11 cellular contexts compared by ENCODE assay signal in the genomic region with DNA sequence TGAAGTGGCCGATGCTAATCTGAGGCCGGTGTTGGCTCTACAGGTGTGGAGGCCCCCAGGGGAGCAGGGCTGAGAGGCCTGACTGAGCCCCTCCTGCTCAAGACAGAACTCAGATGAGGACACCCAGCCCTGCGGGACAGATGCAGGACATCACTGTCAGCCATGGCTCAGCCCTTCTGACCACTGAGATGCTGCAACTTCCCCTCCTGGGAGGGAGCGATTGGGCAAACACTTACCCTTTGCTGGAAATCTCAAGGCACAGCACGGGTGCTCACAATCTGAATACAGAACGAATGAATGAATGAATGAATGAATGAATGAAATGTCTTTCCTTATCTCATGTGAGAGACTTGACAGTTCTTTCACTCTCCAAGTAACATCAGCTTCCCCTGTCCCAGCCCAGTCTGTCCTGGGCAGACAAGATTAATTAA. TPM values are rescaled to one million over a fixed set of nuclear protein-coding genes. Genes with fewer than 3 reads are reported as not detected.
A peak's percentile ranks its signal among the peaks of the same experiment; 100 is the strongest.
DNase-seq lines count a peak whose midpoint lies in the region; ATAC-seq and TF ChIP-seq lines count a peak whose summit lies in the region.
"Had no signal": no experiment of that assay in that cellular context is flagged by ENCODE, and none has a peak within 500 bp of the region (broad histone marks: within the 10 kb centered on the region; RNA-seq: fewer than 3 reads in every experiment).

No MANE protein-coding gene starts in this region.

- peaks cover 5% of the 10 kb centered on the region for H3K4me1 ChIP-seq in upper lobe of right lung

- H3K27me3 Mint-ChIP-seq in activated CD8-positive, alpha-beta memory T cell treated with anti-CD3 and anti-CD28 coated beads, Interleukin-2, amount 10 ng/mL, durations not matched to agents 7 days and 5 days, result peaks cover 58% of the 10 kb centered on the region
- H3K27me3 Mint-ChIP-seq: activated naive CD4-positive, alpha-beta T cell treated with anti-CD3 and anti-CD28 coated beads, Interleukin-2, amount 50 U/mL, for 24 hours had no signal

- peaks cover 2% of the 10 kb centered on the region for H3K9me3 Mint-ChIP-seq in activated CD8-positive, alpha-beta memory T cell treated with anti-CD3 and anti-CD28 coated beads, Interleukin-2, amount 10 ng/mL, durations not matched to agents 7 days and 5 days (ENCODE audit: low read depth)
- H3K9me3 Mint-ChIP-seq: activated naive CD4-positive, alpha-beta T cell treated with anti-CD3 and anti-CD28 coated beads, Interleukin-2, amount 50 U/mL, for 24 hours; T-helper 2 cell treated with Interferon-gamma antibody and Interleukin-4, amounts not matched to agents 5 μg/mL and 100 μg/mL, for 36 hours had no signal

- peak; percentile 38 for DNase-seq in activated CD8-positive, alpha-beta memory T cell treated with anti-CD3 and anti-CD28 coated beads for 24 hours
- DNase-seq in activated CD8-positive, alpha-beta memory T cell treated with anti-CD3 and anti-CD28 coated beads, Interleukin-2, amount 10 ng/mL, durations not matched to agents 7 days and 5 days, result no peak
- DNase-seq in coronary artery (ENCODE audit: low spot score) (peak; percentile 79), medulla oblongata (ENCODE audit: extremely low spot score) (peak; percentile 51), upper lobe of right lung (peak; percentile 77), DMS79 (lab: John Stamatoyannopoulos, UW) (no peak), hepatic stellate cell (ENCODE audit: low spot score) (no peak)
- DNase-seq: NCI-H510A treated with DMSO at 0.1 percent for 48 hours had no signal

- TF ChIP-seq CTCF in coronary artery (IDR thresholded peaks at IDR 0.05), result no peak
- no peak for TF ChIP-seq CTCF in upper lobe of right lung (IDR thresholded peaks at IDR 0.05)

- peaks cover 1% of the 10 kb centered on the region for H3K36me3 Mint-ChIP-seq in activated CD8-positive, alpha-beta memory T cell treated with anti-CD3 and anti-CD28 coated beads, Interleukin-2, amount 10 ng/mL, durations not matched to agents 7 days and 5 days
- H3K36me3 Mint-ChIP-seq: activated naive CD4-positive, alpha-beta T cell treated with anti-CD3 and anti-CD28 coated beads, Interleukin-2, amount 50 U/mL, for 24 hours had no signal

- H3K36me3 ChIP-seq in upper lobe of right lung, result no peaks in the 10 kb centered on the region

- CTCF ChIA-PET in activated CD8-positive, alpha-beta memory T cell treated with anti-CD3 and anti-CD28 coated beads, Interleukin-2, amount 10 ng/mL, durations not matched to agents 7 days and 5 days (lab: Charles Lee), result interaction anchor here (1.3 kb wide), 1 partner anchor 519 kb away, joined by 4 read pairs; no protein-coding TSS in a partner anchor

- intact Hi-C loops in upper lobe of right lung (cut with DNase I), result no loop called here

- H3K9me3 ChIP-seq in upper lobe of right lung, result no peaks in the 10 kb centered on the region

- H3K27me3 ChIP-seq in upper lobe of right lung, result no peaks in the 10 kb centered on the region

- H3K27ac ChIP-seq in coronary artery (peak overlapping the region in 1 of 2 donors; percentile 71), upper lobe of right lung (peak overlapping the region; percentile 65)

- H3K4me1 Mint-ChIP-seq in activated CD8-positive, alpha-beta memory T cell treated with anti-CD3 and anti-CD28 coated beads, Interleukin-2, amount 10 ng/mL, durations not matched to agents 7 days and 5 days, result peaks cover 4% of the 10 kb centered on the region

- ATAC-seq in activated CD8-positive, alpha-beta memory T cell treated with anti-CD3 and anti-CD28 coated beads, Interleukin-2, amount 10 ng/mL, durations not matched to agents 7 days and 5 days, result no peak
- ATAC-seq in upper lobe of right lung (peak; percentile 69), GM21723 (IDR thresholded peaks at IDR 0.05; ENCODE audit: unreplicated experiment) (no peak)

- H3K4me3 Mint-ChIP-seq in activated CD8-positive, alpha-beta memory T cell treated with anti-CD3 and anti-CD28 coated beads, Interleukin-2, amount 10 ng/mL, durations not matched to agents 7 days and 5 days, result no peak overlapping the region
- H3K4me3 Mint-ChIP-seq: activated naive CD4-positive, alpha-beta T cell treated with anti-CD3 and anti-CD28 coated beads, Interleukin-2, amount 50 U/mL, for 24 hours; T-helper 2 cell treated with Interferon-gamma antibody and Interleukin-4, amounts not matched to agents 5 μg/mL and 100 μg/mL, for 36 hours had no signal

- no peak overlapping the region for H3K27ac Mint-ChIP-seq in activated CD8-positive, alpha-beta memory T cell treated with anti-CD3 and anti-CD28 coated beads, Interleukin-2, amount 10 ng/mL, durations not matched to agents 7 days and 5 days
- H3K27ac Mint-ChIP-seq: activated naive CD4-positive, alpha-beta T cell treated with anti-CD3 and anti-CD28 coated beads, Interleukin-2, amount 50 U/mL, for 24 hours; T-helper 2 cell treated with Interferon-gamma antibody and Interleukin-4, amounts not matched to agents 5 μg/mL and 100 μg/mL, for 36 hours had no signal

- H3K4me3 ChIP-seq in coronary artery (no peak overlapping the region), upper lobe of right lung (no peak overlapping the region)

RNA-seq across cellular contexts. Expression of a gene that starts 3.5 kb away (rescaled TPM):
- total RNA-seq in activated CD8-positive, alpha-beta memory T cell treated with anti-CD3 and anti-CD28 coated beads, Interleukin-2, amount 10 ng/mL, durations not matched to agents 7 days and 5 days, result not detected
- 11.0 TPM for total RNA-seq in upper lobe of right lung

RNA-seq across cellular contexts. Expression of a gene that starts 13.9 kb away (rescaled TPM):
- total RNA-seq in activated CD8-positive, alpha-beta memory T cell treated with anti-CD3 and anti-CD28 coated beads, Interleukin-2, amount 10 ng/mL, durations not matched to agents 7 days and 5 days, result under 1 TPM in 1 of 2 experiments, not detected in 1; 0.26 TPM
- 14.5 TPM for total RNA-seq in upper lobe of right lung

RNA-seq across cellular contexts. Expression of a gene that starts 30.4 kb away (rescaled TPM):
- 10 to 100 TPM in 1 of 2 experiments, 1 to 10 TPM in 1; 9.5 to 10.9 TPM for total RNA-seq in activated CD8-positive, alpha-beta memory T cell treated with anti-CD3 and anti-CD28 coated beads, Interleukin-2, amount 10 ng/mL, durations not matched to agents 7 days and 5 days
- total RNA-seq in upper lobe of right lung, result 8.5 TPM

RNA-seq across cellular contexts. Expression of a gene that starts 55.9 kb away (rescaled TPM):
- under 1 TPM; 0.61 to 0.89 TPM for total RNA-seq in activated CD8-positive, alpha-beta memory T cell treated with anti-CD3 and anti-CD28 coated beads, Interleukin-2, amount 10 ng/mL, durations not matched to agents 7 days and 5 days
- total RNA-seq in upper lobe of right lung, result not detected

Comparison
In these comparisons a context has a peak if more than half of its experiments do, and no peak if none do; other contexts are left out.
1. DNase-seq: peak in activated CD8-positive, alpha-beta memory T cell treated with anti-CD3 and anti-CD28 coated beads for 24 hours (single experiment), coronary artery (single experiment), medulla oblongata (single experiment) and upper lobe of right lung (single experiment); none in activated CD8-positive, alpha-beta memory T cell treated with anti-CD3 and anti-CD28 coated beads, Interleukin-2, amount 10 ng/mL, durations not matched to agents 7 days and 5 days (single experiment), DMS79 (single experiment) and hepatic stellate cell (single experiment).
2. RNA of a gene that starts 3.5 kb away (total RNA-seq): 11.0 TPM in upper lobe of right lung (single experiment); not detected in activated CD8-positive, alpha-beta memory T cell treated with anti-CD3 and anti-CD28 coated beads, Interleukin-2, amount 10 ng/mL, durations not matched to agents 7 days and 5 days; every median in the first group is over 10 times any median in the second.
3. RNA of a gene that starts 13.9 kb away (total RNA-seq): 14.5 TPM in upper lobe of right lung (single experiment); 0.26 TPM in activated CD8-positive, alpha-beta memory T cell treated with anti-CD3 and anti-CD28 coated beads, Interleukin-2, amount 10 ng/mL, durations not matched to agents 7 days and 5 days; every median in the first group is over 10 times any median in the second.